In genomic region chr17:46870116-46870803, GRCh38 we compare ENCODE assay signal across 1 cellular context.
TF ChIP-seq lines count a peak whose summit lies in the region.

No MANE protein-coding gene starts in this region.

TF ChIP-seq in HepG2, 621 proteins besides CTCF, POLR2A, EP300 and RAD21 (continued from another document and continues in another):
- TF ChIP-seq GMEB1 (CRISPR knock-in tag; IDR thresholded peaks at IDR 0.05; ENCODE audit: borderline replicate concordance) (peak; percentile 48; the same call in 1 of the 2 replicates), ZNF136 (CRISPR knock-in tag; IDR thresholded peaks at IDR 0.05; ENCODE audit: low read depth) (no peak), MATR3 (CRISPR knock-in tag; IDR thresholded peaks at IDR 0.05) (no peak), ATF4 (CRISPR knock-in tag; IDR thresholded peaks at IDR 0.05) (no peak), ZNF558 (CRISPR knock-in tag; IDR thresholded peaks at IDR 0.05; ENCODE audit: borderline replicate concordance) (no peak), ZSCAN29 (CRISPR knock-in tag; conservative IDR thresholded peaks at IDR 0.05) (no peak), ZFP90 (CRISPR knock-in tag; IDR thresholded peaks at IDR 0.05; ENCODE audit: borderline replicate concordance) (no peak; the same call in 1 of the 2 replicates), RBAK (CRISPR knock-in tag; IDR thresholded peaks at IDR 0.05) (no peak), CREBL2 (CRISPR knock-in tag; IDR thresholded peaks at IDR 0.05; ENCODE audit: borderline replicate concordance) (no peak), ZC3H13 (CRISPR knock-in tag; IDR thresholded peaks at IDR 0.05) (no peak), ZNF850 (CRISPR knock-in tag; conservative IDR thresholded peaks at IDR 0.05) (no peak), SYNCRIP (IDR thresholded peaks at IDR 0.05; ENCODE audit: insufficient read depth, low read depth, low read length) (no peak), ZNF44 (CRISPR knock-in tag; IDR thresholded peaks at IDR 0.05) (no peak), POGK (CRISPR knock-in tag; conservative IDR thresholded peaks at IDR 0.05) (no peak; the same call in 1 of the 2 replicates), ZNF547 (CRISPR knock-in tag; IDR thresholded peaks at IDR 0.05) (0 out of 2 replicates have a peak, but pooled peaks have one; percentile 65), ZNF678 (CRISPR knock-in tag; IDR thresholded peaks at IDR 0.05) (no peak), ZNF292 (CRISPR knock-in tag; IDR thresholded peaks at IDR 0.05; ENCODE audit: borderline replicate concordance, low read depth) (peak; percentile 77), RFXAP (CRISPR knock-in tag; IDR thresholded peaks at IDR 0.05; ENCODE audit: borderline replicate concordance) (no peak), FIP1L1 (IDR thresholded peaks at IDR 0.05; ENCODE audit: borderline replicate concordance, insufficient read depth, low read depth, low read length) (no peak), AGO2 (optimal IDR thresholded peaks at IDR 0.05; ENCODE audit: low read depth, low read length) (no peak), ZNF629 (CRISPR knock-in tag; conservative IDR thresholded peaks at IDR 0.05) (no peak), HNF1B (CRISPR knock-in tag; IDR thresholded peaks at IDR 0.05) (peak; percentile 100), HCFC1 (IDR thresholded peaks at IDR 0.05; ENCODE audit: low read depth, low read length) (no peak), ZEB1 (IDR thresholded peaks at IDR 0.05; ENCODE audit: insufficient replicate concordance, low read depth) (peak; percentile 68), ZNF276 (CRISPR knock-in tag; IDR thresholded peaks at IDR 0.05; ENCODE audit: low read depth) (no peak), MAF1 (CRISPR knock-in tag; IDR thresholded peaks at IDR 0.05; ENCODE audit: borderline replicate concordance) (no peak), ZNF468 (CRISPR knock-in tag; IDR thresholded peaks at IDR 0.05) (no peak), ZFP37 (CRISPR knock-in tag; IDR thresholded peaks at IDR 0.05; ENCODE audit: borderline replicate concordance) (no peak), PRMT3 (CRISPR knock-in tag; IDR thresholded peaks at IDR 0.05; ENCODE audit: borderline replicate concordance, low read depth) (no peak), ZBTB1 (CRISPR knock-in tag; IDR thresholded peaks at IDR 0.05; ENCODE audit: borderline replicate concordance) (no peak), ZNF615 (CRISPR knock-in tag; IDR thresholded peaks at IDR 0.05; ENCODE audit: borderline replicate concordance) (no peak), RBFOX2 (IDR thresholded peaks at IDR 0.05; ENCODE audit: low read depth, low read length) (no peak), ARHGAP35 (CRISPR knock-in tag; IDR thresholded peaks at IDR 0.05; ENCODE audit: borderline replicate concordance) (no peak), PREB (CRISPR knock-in tag; IDR thresholded peaks at IDR 0.05) (no peak), ZNF225 (CRISPR knock-in tag; IDR thresholded peaks at IDR 0.05) (0 out of 2 replicates have a peak, but pooled peaks have one; percentile 60), AKAP8 (CRISPR knock-in tag; IDR thresholded peaks at IDR 0.05) (no peak), MTF2 (CRISPR knock-in tag; IDR thresholded peaks at IDR 0.05; ENCODE audit: borderline replicate concordance) (no peak), TFDP1 (CRISPR knock-in tag; IDR thresholded peaks at IDR 0.05; ENCODE audit: borderline replicate concordance) (no peak), ARID5B (CRISPR knock-in tag; IDR thresholded peaks at IDR 0.05) (peak; percentile 65), ATM (IDR thresholded peaks at IDR 0.05; ENCODE audit: borderline replicate concordance) (no peak), KDM4B (CRISPR knock-in tag; IDR thresholded peaks at IDR 0.05) (no peak), THAP8 (CRISPR knock-in tag; IDR thresholded peaks at IDR 0.05; ENCODE audit: borderline replicate concordance) (no peak), TRIM22 (IDR thresholded peaks at IDR 0.05) (no peak), IRX3 (CRISPR knock-in tag; IDR thresholded peaks at IDR 0.05; ENCODE audit: borderline replicate concordance, low read depth) (no peak), ZNF644 (CRISPR knock-in tag; IDR thresholded peaks at IDR 0.05; ENCODE audit: low read depth) (peak; percentile 80), SMAD1 (CRISPR knock-in tag; IDR thresholded peaks at IDR 0.05; ENCODE audit: borderline replicate concordance, low read depth) (no peak), ZNF121 (CRISPR knock-in tag; IDR thresholded peaks at IDR 0.05) (no peak), ZNF33A (CRISPR knock-in tag; IDR thresholded peaks at IDR 0.05; ENCODE audit: borderline replicate concordance) (no peak), JUNB (CRISPR knock-in tag; IDR thresholded peaks at IDR 0.05; ENCODE audit: borderline replicate concordance) (no peak), PHF5A (CRISPR knock-in tag; IDR thresholded peaks at IDR 0.05; ENCODE audit: low read depth, unreplicated experiment) (no peak), BCL6 (CRISPR knock-in tag; IDR thresholded peaks at IDR 0.05) (peak; percentile 19; the same call in 1 of the 2 replicates)
